8 cellular contexts compared by ENCODE assay signal in the genomic region with DNA sequence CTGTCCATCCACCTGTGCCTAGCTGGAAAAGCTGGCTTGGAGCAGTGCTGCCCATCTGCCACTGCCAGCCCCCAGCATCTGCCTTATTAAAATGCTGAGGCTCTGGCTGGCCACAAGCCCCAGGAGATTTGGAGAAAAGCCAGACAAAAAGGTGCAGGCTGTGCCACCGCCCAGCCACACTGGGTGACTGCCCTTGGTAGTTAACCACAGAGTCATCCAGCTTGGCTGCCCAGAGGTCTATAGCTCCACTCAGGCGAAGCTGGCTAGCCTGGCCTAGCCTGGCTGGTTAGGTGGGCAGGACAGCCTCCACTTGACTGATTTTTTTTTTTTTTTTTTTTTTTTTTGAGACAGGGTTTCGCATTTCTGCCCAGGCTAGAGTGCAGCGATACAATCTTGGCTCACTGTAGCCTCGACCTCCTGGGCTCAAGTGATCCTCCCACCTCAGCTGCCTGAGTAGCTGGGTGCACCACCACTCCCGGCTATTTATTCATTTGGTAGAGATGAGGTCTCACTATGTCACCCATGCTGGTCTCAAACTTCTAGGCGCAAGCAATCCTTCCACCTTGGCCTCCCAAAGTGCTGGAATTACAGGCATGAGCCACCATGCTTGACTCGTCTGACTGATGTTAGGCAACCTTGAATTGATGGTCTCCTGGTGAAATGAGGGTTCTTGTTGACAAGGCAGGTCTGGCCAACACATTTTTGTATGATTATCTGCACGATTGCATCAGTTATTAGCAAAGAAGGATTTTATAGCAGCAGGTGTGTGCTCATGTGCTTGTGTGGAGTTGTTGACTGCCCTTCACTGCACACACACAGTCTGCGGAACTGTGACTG.
DNase-seq lines count a peak whose midpoint lies in the region; ATAC-seq and TF ChIP-seq lines count a peak whose summit lies in the region.

No MANE protein-coding gene starts in this region.

- TF ChIP-seq POLR2A in thyroid gland (IDR thresholded peaks at IDR 0.05), result no peak

- no peak for ATAC-seq in HG02870 (IDR thresholded peaks at IDR 0.05; ENCODE audit: unreplicated experiment)

- no peaks in the 10 kb centered on the region for H3K27me3 Mint-ChIP-seq in activated T-cell treated with anti-CD3 and anti-CD28 coated beads, Interleukin-2, amount 50 U/mL, for 24 hours
- peaks cover 46% of the 10 kb centered on the region for H3K27me3 Mint-ChIP-seq in HFFc6 (ENCODE audit: insufficient read depth)

- peak overlapping the region; percentile 52 for H3K4me3 Mint-ChIP-seq in activated T-cell treated with anti-CD3 and anti-CD28 coated beads, Interleukin-2, amount 50 U/mL, for 24 hours
- no peak overlapping the region for H3K4me3 Mint-ChIP-seq in HFFc6

- peak overlapping the region; percentile 44; the same call in 1 of the 2 replicates for H3K9ac ChIP-seq in OCI-LY1 (ENCODE audit: low read length)

- H3K36me3 Mint-ChIP-seq in activated T-cell treated with anti-CD3 and anti-CD28 coated beads, Interleukin-2, amount 50 U/mL, for 24 hours (ENCODE audit: low read depth), result peaks cover 4% of the 10 kb centered on the region
- H3K36me3 Mint-ChIP-seq in HFFc6 (ENCODE audit: low read depth), result no peaks in the 10 kb centered on the region

- H3K9me3 ChIP-seq in OCI-LY1 (ENCODE audit: low read length), result no peaks in the 10 kb centered on the region
- no peaks in the 10 kb centered on the region for H3K9me3 ChIP-seq in thyroid gland

- no peaks in the 10 kb centered on the region for H4K20me1 ChIP-seq in OCI-LY1 (ENCODE audit: insufficient read depth, low read length)

- H3K27ac ChIP-seq in OCI-LY1 (ENCODE audit: low read depth, low read length, poor library complexity, severe bottlenecking) (peak overlapping the region; percentile 97), thyroid gland (peak overlapping the region; percentile 60 to 86 (median 68))

- 0 out of 2 replicates have a peak, but pooled peaks cover 3% of the 10 kb centered on the region for H3K79me2 ChIP-seq in OCI-LY1 (ENCODE audit: insufficient read depth, low read length)

- no peaks in the 10 kb centered on the region for H3F3A ChIP-seq in OCI-LY1 (ENCODE audit: insufficient read depth, low read length)

- peaks cover 99% of the 10 kb centered on the region for H3K4me1 Mint-ChIP-seq in activated T-cell treated with anti-CD3 and anti-CD28 coated beads, Interleukin-2, amount 50 U/mL, for 24 hours (ENCODE audit: low read depth)
- peaks cover 14% of the 10 kb centered on the region for H3K4me1 Mint-ChIP-seq in HFFc6 (ENCODE audit: low read depth)

- peak overlapping the region; percentile 96 for H3K27ac Mint-ChIP-seq in activated T-cell treated with anti-CD3 and anti-CD28 coated beads, Interleukin-2, amount 50 U/mL, for 24 hours
- H3K27ac Mint-ChIP-seq in HFFc6, result no peak overlapping the region

- peaks cover 59% of the 10 kb centered on the region for H3K4me1 ChIP-seq in OCI-LY1 (ENCODE audit: insufficient read depth, low read length, severe bottlenecking)
- peaks cover 39 to 75% of the 10 kb centered on the region in 2 donors for H3K4me1 ChIP-seq in thyroid gland

- H3K9me2 ChIP-seq in OCI-LY1 (ENCODE audit: low read depth, low read length), result no peaks in the 10 kb centered on the region

- no peak overlapping the region for H2AFZ ChIP-seq in OCI-LY1 (ENCODE audit: low read length)

- no peaks in the 10 kb centered on the region for H3K9me3 Mint-ChIP-seq in activated T-cell treated with anti-CD3 and anti-CD28 coated beads, Interleukin-2, amount 50 U/mL, for 24 hours
- H3K9me3 Mint-ChIP-seq in HFFc6, result no peaks in the 10 kb centered on the region

- no peak for TF ChIP-seq CTCF in OCI-LY1 (IDR thresholded peaks at IDR 0.05; ENCODE audit: low read length)
- no peak for TF ChIP-seq CTCF in thyroid gland (IDR thresholded peaks at IDR 0.05)
- TF ChIP-seq CTCF in HFFc6 (IDR thresholded peaks at IDR 0.05), result no peak

- H3K36me3 ChIP-seq in OCI-LY1 (ENCODE audit: insufficient read depth, low read length), result no peaks in the 10 kb centered on the region
- no peaks in the 10 kb centered on the region for H3K36me3 ChIP-seq in thyroid gland

- intact Hi-C loops in thyroid gland (cut with DNase I), result no loop called here

- peak overlapping the region; percentile 51; the same call in 1 of the 2 replicates for H3K4me2 ChIP-seq in OCI-LY1 (ENCODE audit: low read length)

- 67 to 75% methylated on average over 10 of the region's 10 CpGs for WGBS in thyroid gland, 2 donors

- no peaks in the 10 kb centered on the region for H3K27me3 ChIP-seq in OCI-LY1 (ENCODE audit: insufficient read depth, low read length)
- H3K27me3 ChIP-seq in thyroid gland, result no peaks in the 10 kb centered on the region

- DNase-seq in activated T-cell treated with anti-CD3 and anti-CD28 coated beads, Interleukin-2, amount 50 U/mL, for 24 hours, result no peak
- DNase-seq in activated T-cell treated with anti-CD3 and anti-CD28 coated beads, Interleukin-2, amount 50 U/mL, for 1 hour, result no peak
- peak; percentile 82 for DNase-seq in glomerular visceral epithelial cell (ENCODE audit: extremely low spot score)
- peak; percentile 91 to 92 for DNase-seq in thyroid gland
- DNase-seq in HFFc6, result no peak
- no peak for DNase-seq in MV-4-11 (lab: John Stamatoyannopoulos, UW)

- peak overlapping the region; percentile 23 for H3K4me3 ChIP-seq in OCI-LY1 (ENCODE audit: low read depth, low read length, poor library complexity, severe bottlenecking)
- H3K4me3 ChIP-seq in thyroid gland (replicated peaks in 1 of 3), result no peak overlapping the region

Comparison
In these comparisons a context has a peak if more than half of its experiments do, and no peak if none do; other contexts are left out.
1. DNase-seq: peak in glomerular visceral epithelial cell (single experiment) and thyroid gland (2 of 2); none in activated T-cell treated with anti-CD3 and anti-CD28 coated beads, Interleukin-2, amount 50 U/mL, for 24 hours (single experiment), activated T-cell treated with anti-CD3 and anti-CD28 coated beads, Interleukin-2, amount 50 U/mL, for 1 hour (single experiment), HFFc6 (single experiment) and MV-4-11 (single experiment).